In genomic region chr5:55101148-55101547, GRCh38 we compare ENCODE assay signal across 5 cellular contexts. TPM values are rescaled to one million over a fixed set of nuclear protein-coding genes. Genes with fewer than 3 reads are reported as not detected.
"Had no signal": no experiment of that assay in that cellular context is flagged by ENCODE, and none has a peak within 500 bp of the region (broad histone marks: within the 10 kb centered on the region; RNA-seq: fewer than 3 reads in every experiment).

No MANE protein-coding gene starts in this region.

RNA-seq across cellular contexts. Expression of gene GZMA, which starts 1.3 kb away (rescaled TPM):
- total RNA-seq: foreskin keratinocyte, kidney epithelial cell, mesothelial cell of epicardium, SJSA1, smooth muscle cell had no signal
- polyA plus RNA-seq: foreskin keratinocyte had no signal
